ENCODE assay signal across 1 cellular context in the genomic region with DNA sequence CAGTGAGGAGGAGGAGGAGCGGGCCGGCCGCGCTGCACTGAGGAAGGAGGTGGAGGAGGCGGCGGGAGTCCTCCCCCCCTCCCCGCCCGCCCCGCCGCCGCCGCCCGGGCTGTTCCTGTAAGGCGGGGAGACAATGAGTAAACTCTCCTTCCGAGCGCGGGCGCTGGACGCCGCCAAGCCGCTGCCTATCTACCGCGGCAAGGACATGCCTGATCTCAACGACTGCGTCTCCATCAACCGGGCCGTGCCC.
TF ChIP-seq lines count a peak whose summit lies in the region.

No MANE protein-coding gene starts in this region.

TF ChIP-seq in K562, 482 proteins besides CTCF, POLR2A, EP300 and RAD21 (continued from another document and continues in another):
- TF ChIP-seq, protein P1, sequence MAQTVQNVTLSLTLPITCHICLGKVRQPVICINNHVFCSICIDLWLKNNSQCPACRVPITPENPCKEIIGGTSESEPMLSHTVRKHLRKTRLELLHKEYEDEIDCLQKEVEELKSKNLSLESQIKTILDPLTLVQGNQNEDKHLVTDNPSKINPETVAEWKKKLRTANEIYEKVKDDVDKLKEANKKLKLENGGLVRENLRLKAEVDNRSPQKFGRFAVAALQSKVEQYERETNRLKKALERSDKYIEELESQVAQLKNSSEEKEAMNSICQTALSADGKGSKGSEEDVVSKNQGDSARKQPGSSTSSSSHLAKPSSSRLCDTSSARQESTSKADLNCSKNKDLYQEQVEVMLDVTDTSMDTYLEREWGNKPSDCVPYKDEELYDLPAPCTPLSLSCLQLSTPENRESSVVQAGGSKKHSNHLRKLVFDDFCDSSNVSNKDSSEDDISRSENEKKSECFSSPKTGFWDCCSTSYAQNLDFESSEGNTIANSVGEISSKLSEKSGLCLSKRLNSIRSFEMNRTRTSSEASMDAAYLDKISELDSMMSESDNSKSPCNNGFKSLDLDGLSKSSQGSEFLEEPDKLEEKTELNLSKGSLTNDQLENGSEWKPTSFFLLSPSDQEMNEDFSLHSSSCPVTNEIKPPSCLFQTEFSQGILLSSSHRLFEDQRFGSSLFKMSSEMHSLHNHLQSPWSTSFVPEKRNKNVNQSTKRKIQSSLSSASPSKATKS (CRISPR knock-in tag; IDR thresholded peaks at IDR 0.05) = no peak
- TF ChIP-seq KLF16 (IDR thresholded peaks at IDR 0.05) = no peak
- TF ChIP-seq PHB (CRISPR knock-in tag; IDR thresholded peaks at IDR 0.05) = no peak
- no peak for TF ChIP-seq BCLAF1 (IDR thresholded peaks at IDR 0.05; ENCODE audit: borderline replicate concordance in 1 of 2, control insufficient read depth in 1 of 2, low read depth in 2 of 2, low read length in 1 of 2)
- TF ChIP-seq MYNN (IDR thresholded peaks at IDR 0.05) = no peak
- TF ChIP-seq MYNN (CRISPR knock-in tag; IDR thresholded peaks at IDR 0.05) = no peak
- TF ChIP-seq GTF2F1 (IDR thresholded peaks at IDR 0.05; ENCODE audit: low read depth, low read length) = no peak
- TF ChIP-seq ZNF561 (CRISPR knock-in tag; conservative IDR thresholded peaks at IDR 0.05) = no peak
- TF ChIP-seq, protein P2, sequence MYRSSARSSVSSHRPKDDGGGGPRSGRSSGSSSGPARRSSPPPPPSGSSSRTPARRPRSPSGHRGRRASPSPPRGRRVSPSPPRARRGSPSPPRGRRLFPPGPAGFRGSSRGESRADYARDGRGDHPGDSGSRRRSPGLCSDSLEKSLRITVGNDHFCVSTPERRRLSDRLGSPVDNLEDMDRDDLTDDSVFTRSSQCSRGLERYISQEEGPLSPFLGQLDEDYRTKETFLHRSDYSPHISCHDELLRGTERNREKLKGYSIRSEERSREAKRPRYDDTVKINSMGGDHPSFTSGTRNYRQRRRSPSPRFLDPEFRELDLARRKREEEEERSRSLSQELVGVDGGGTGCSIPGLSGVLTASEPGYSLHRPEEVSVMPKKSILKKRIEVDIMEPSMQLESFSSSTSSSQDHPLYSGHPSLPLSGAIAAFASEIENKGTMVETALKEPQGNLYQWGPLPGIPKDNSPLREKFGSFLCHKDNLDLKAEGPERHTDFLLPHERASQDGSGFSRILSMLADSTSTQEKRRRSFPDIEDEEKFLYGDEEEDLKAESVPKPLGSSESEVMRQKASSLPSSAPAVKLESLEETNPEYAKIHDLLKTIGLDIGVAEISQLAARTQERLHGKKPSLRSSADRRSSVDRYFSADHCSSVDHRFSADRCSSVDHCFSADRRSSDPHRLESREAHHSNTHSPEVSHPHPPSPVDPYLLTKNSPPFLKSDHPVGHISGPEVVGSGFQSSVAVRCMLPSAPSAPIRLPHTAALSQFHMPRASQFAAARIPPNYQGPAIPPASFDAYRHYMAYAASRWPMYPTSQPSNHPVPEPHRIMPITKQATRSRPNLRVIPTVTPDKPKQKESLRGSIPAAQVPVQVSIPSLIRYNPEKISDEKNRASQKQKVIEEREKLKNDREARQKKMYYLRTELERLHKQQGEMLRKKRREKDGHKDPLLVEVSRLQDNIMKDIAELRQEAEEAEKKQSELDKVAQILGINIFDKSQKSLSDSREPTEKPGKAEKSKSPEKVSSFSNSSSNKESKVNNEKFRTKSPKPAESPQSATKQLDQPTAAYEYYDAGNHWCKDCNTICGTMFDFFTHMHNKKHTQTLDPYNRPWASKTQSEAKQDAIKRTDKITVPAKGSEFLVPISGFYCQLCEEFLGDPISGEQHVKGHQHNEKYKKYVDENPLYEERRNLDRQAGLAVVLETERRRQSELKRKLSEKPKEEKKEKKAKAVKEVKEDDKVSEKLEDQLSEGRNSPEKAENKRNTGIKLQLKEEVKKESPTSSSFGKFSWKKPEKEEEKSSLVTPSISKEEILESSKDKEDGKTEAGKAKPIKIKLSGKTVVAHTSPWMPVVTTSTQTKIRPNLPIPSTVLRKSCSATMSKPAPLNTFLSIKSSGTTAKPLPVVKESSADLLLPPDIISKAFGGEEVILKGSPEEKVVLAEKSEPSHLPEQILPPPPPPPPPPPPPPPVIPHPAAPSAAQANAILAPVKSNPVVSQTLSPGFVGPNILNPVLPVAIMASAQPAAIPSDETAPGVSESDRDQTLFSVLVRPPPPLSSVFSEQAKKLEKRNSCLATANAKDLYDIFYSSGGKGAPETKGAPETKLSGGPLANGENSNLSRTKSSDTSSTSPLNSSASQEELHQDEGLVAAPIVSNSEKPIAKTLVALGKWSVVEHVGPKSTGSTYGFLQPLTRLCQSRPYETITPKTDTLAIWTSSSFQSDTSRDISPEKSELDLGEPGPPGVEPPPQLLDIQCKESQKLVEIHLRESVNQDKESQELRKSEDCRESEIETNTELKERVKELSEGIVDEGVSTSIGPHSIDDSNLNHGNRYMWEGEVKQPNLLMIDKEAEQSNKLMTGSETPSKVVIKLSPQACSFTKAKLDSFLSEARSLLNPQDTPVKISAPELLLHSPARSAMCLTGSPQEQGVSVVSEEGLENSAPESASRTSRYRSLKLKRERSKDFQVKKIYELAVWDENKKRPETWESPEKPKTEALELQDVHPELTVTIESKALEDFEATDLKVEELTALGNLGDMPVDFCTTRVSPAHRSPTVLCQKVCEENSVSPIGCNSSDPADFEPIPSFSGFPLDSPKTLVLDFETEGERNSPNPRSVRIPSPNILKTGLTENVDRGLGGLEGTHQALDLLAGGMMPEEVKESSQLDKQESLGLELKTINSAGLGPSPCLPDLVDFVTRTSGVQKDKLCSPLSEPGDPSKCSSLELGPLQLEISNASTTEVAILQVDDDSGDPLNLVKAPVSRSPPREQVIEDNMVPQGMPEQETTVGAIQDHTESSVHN (IDR thresholded peaks at IDR 0.05; ENCODE audit: borderline replicate concordance in 1 of 2, low read depth in 1 of 2) = no peak
- peak in 1 of 2 experiments; percentile 96; a peak in 2 of 4 replicates for TF ChIP-seq MAZ (CRISPR knock-in tag; conservative IDR thresholded peaks at IDR 0.05 in 1 of 2, IDR thresholded peaks at IDR 0.05 in 1 of 2)
- TF ChIP-seq TCF3 (CRISPR knock-in tag; IDR thresholded peaks at IDR 0.05) = no peak
- TF ChIP-seq, protein P3, sequence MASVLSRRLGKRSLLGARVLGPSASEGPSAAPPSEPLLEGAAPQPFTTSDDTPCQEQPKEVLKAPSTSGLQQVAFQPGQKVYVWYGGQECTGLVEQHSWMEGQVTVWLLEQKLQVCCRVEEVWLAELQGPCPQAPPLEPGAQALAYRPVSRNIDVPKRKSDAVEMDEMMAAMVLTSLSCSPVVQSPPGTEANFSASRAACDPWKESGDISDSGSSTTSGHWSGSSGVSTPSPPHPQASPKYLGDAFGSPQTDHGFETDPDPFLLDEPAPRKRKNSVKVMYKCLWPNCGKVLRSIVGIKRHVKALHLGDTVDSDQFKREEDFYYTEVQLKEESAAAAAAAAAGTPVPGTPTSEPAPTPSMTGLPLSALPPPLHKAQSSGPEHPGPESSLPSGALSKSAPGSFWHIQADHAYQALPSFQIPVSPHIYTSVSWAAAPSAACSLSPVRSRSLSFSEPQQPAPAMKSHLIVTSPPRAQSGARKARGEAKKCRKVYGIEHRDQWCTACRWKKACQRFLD (CRISPR knock-in tag; IDR thresholded peaks at IDR 0.05) = no peak
- TF ChIP-seq ARID3A (IDR thresholded peaks at IDR 0.05; ENCODE audit: borderline replicate concordance, low read depth, low read length) = no peak
- TF ChIP-seq ASH1L (IDR thresholded peaks at IDR 0.05; ENCODE audit: borderline replicate concordance, low read depth, partially characterized antibody) = no peak
- TF ChIP-seq ZNF311 (CRISPR knock-in tag; IDR thresholded peaks at IDR 0.05) = no peak
- TF ChIP-seq, protein P4, sequence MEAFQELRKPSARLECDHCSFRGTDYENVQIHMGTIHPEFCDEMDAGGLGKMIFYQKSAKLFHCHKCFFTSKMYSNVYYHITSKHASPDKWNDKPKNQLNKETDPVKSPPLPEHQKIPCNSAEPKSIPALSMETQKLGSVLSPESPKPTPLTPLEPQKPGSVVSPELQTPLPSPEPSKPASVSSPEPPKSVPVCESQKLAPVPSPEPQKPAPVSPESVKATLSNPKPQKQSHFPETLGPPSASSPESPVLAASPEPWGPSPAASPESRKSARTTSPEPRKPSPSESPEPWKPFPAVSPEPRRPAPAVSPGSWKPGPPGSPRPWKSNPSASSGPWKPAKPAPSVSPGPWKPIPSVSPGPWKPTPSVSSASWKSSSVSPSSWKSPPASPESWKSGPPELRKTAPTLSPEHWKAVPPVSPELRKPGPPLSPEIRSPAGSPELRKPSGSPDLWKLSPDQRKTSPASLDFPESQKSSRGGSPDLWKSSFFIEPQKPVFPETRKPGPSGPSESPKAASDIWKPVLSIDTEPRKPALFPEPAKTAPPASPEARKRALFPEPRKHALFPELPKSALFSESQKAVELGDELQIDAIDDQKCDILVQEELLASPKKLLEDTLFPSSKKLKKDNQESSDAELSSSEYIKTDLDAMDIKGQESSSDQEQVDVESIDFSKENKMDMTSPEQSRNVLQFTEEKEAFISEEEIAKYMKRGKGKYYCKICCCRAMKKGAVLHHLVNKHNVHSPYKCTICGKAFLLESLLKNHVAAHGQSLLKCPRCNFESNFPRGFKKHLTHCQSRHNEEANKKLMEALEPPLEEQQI (IDR thresholded peaks at IDR 0.05) = no peak
- no peak for TF ChIP-seq CBX8 (IDR thresholded peaks at IDR 0.05; ENCODE audit: borderline replicate concordance, extremely low read depth, low read depth, low read length, poor library complexity, severe bottlenecking)
- no peak for TF ChIP-seq CBX2 (IDR thresholded peaks at IDR 0.05; ENCODE audit: insufficient read depth, low read length, poor library complexity, severe bottlenecking)
- no peak for TF ChIP-seq JUND (IDR thresholded peaks at IDR 0.05; ENCODE audit: borderline replicate concordance, low read depth, low read length)
- TF ChIP-seq JUND (tag; IDR thresholded peaks at IDR 0.05; ENCODE audit: borderline replicate concordance, low read depth, low read length) = no peak
- no peak for TF ChIP-seq PCBP2 (IDR thresholded peaks at IDR 0.05; ENCODE audit: low read depth, low read length, poor library complexity, severe bottlenecking)
- TF ChIP-seq SREBF1 (IDR thresholded peaks at IDR 0.05; ENCODE audit: borderline replicate concordance, low read depth, low read length) = no peak
- TF ChIP-seq USF1 (CRISPR knock-in tag; IDR thresholded peaks at IDR 0.05) = no peak
- TF ChIP-seq IRF1 (CRISPR knock-in tag; IDR thresholded peaks at IDR 0.05; ENCODE audit: borderline replicate concordance) = no peak
- TF ChIP-seq GTF3C2 (IDR thresholded peaks at IDR 0.05; ENCODE audit: borderline replicate concordance, extremely low read depth, insufficient read length) = no peak
- TF ChIP-seq ZNF583 (CRISPR knock-in tag; IDR thresholded peaks at IDR 0.05) = no peak
- TF ChIP-seq ZNF507 (tag; conservative IDR thresholded peaks at IDR 0.05) = no peak
- no peak for TF ChIP-seq EP400 (IDR thresholded peaks at IDR 0.05)
